ENCODE assay signal across 1 cellular context in genomic region chr4:25013756-25014737, GRCh38.
TF ChIP-seq lines count a peak whose summit lies in the region.

No MANE protein-coding gene starts in this region.

TF ChIP-seq in WTC11, 78 proteins besides CTCF, POLR2A, EP300 and RAD21 (continued from another document):
- TF ChIP-seq ZNF396 (CRISPR knock-in tag; IDR thresholded peaks at IDR 0.05; ENCODE audit: borderline replicate concordance): no peak
- no peak for TF ChIP-seq E2F1 (CRISPR knock-in tag; IDR thresholded peaks at IDR 0.05)
- no peak for TF ChIP-seq SOX15 (CRISPR knock-in tag; IDR thresholded peaks at IDR 0.05)
- TF ChIP-seq NFATC4 (CRISPR knock-in tag; IDR thresholded peaks at IDR 0.05): no peak
- no peak for TF ChIP-seq TEAD1 (CRISPR knock-in tag; IDR thresholded peaks at IDR 0.05)
